Comparison of ENCODE assay signal across 1 cellular context in genomic region chr6:147203311-147204059, GRCh38.
TF ChIP-seq lines count a peak whose summit lies in the region.

No MANE protein-coding gene starts in this region.

TF ChIP-seq in GM12878, 131 proteins besides CTCF, POLR2A, EP300 and RAD21 (continued from another document):
- no peak for TF ChIP-seq ZBTB40 (IDR thresholded peaks at IDR 0.05; ENCODE audit: borderline replicate concordance)
- no peak for TF ChIP-seq ATF2 (IDR thresholded peaks at IDR 0.05; ENCODE audit: low read length)
- TF ChIP-seq ZSCAN29 (IDR thresholded peaks at IDR 0.05) = 0 out of 2 replicates have a peak, but pooled peaks have one; percentile 48
- TF ChIP-seq NKRF (conservative IDR thresholded peaks at IDR 0.05) = peak; percentile 66
- TF ChIP-seq BACH1 (IDR thresholded peaks at IDR 0.05; ENCODE audit: borderline replicate concordance) = peak; percentile 79
- TF ChIP-seq SP1 (IDR thresholded peaks at IDR 0.05; ENCODE audit: low read depth, low read length) = no peak
- TF ChIP-seq ELK1 (IDR thresholded peaks at IDR 0.05; ENCODE audit: low read depth, low read length) = no peak
- TF ChIP-seq MYC (IDR thresholded peaks at IDR 0.05; ENCODE audit: insufficient read depth, insufficient read length, insufficient replicate concordance, low read length, severe bottlenecking) = no peak
- TF ChIP-seq IKZF2 (IDR thresholded peaks at IDR 0.05) = no peak
- peak; percentile 80 for TF ChIP-seq SMARCA5 (IDR thresholded peaks at IDR 0.05)
- peak; percentile 68 for TF ChIP-seq ZNF687 (IDR thresholded peaks at IDR 0.05)
- peak in 1 of 2 experiments; percentile 79; a peak in 2 of 4 replicates for TF ChIP-seq BHLHE40 (IDR thresholded peaks at IDR 0.05; ENCODE audit: borderline replicate concordance in 1 of 2, low read depth in 2 of 2, low read length in 1 of 2)
- peak; percentile 82 for TF ChIP-seq IKZF1 (conservative IDR thresholded peaks at IDR 0.05)
